1 cellular context compared by ENCODE assay signal in the genomic region with DNA sequence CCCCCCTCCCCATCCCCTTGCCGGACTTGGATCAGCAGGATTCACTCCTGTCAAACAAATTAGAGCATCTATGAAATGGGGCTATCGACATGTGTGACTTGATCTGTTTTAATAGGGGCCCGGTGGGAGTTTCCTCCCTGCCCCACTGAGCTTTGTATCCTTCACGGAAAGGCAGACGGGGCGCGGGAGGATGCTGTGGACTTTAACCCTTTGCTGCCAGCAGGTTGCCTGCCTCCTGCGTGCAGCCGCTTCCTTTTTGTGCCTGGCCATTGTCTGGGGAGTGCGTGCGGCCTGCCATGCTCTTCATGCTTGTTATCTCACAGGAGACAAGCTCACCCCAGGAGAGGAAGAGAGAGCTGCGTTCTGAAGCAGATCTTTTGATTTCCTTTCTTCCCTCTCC.
TF ChIP-seq lines count a peak whose summit lies in the region.

No MANE protein-coding gene starts in this region.

TF ChIP-seq in HepG2, 621 proteins besides CTCF, POLR2A, EP300 and RAD21:
- no peak for TF ChIP-seq ZNF589 (CRISPR knock-in tag; conservative IDR thresholded peaks at IDR 0.05)
- no peak for TF ChIP-seq ZNF709 (CRISPR knock-in tag; IDR thresholded peaks at IDR 0.05)
- TF ChIP-seq ZNF652 (CRISPR knock-in tag; IDR thresholded peaks at IDR 0.05; ENCODE audit: borderline replicate concordance, low read depth) = peak; percentile 73; the same call in 1 of the 2 replicates
- TF ChIP-seq POGZ (CRISPR knock-in tag; IDR thresholded peaks at IDR 0.05) = no peak
- TF ChIP-seq MEIS2 (CRISPR knock-in tag; IDR thresholded peaks at IDR 0.05) = no peak
